ENCODE assay signal across 8 cellular contexts in the genomic region with DNA sequence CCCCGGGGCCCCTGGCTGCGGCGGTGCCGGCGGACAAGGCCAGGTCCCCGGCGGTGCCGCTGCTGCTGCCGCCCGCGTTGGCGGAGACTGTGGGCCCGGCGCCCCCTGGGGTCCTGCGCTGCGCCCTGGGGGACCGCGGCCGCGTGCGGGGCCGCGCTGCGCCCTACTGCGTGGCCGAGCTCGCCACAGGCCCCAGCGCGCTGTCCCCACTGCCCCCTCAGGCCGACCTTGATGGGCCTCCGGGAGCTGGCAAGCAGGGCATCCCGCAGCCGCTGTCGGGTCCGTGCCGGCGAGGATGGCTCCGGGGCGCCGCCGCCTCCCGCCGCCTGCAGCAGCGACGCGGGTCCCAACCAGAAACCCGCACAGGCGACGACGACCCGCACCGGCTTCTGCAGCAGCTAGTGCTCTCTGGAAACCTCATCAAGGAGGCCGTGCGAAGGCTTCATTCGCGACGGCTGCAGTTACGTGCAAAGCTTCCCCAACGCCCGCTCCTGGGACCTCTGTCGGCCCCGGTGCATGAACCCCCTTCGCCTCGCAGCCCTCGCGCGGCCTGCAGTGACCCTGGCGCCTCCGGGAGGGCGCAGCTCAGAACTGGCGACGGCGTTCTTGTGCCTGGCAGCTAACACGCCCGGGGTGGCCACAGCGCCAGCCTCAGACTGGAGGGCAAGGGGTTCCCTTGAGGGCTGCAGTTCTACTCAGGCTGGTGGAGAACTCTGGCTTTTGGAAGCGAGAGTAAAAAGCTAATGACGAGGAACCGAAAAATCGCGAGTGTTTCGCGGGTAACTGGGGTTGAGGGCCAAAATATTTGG. TPM values are rescaled to one million over a fixed set of nuclear protein-coding genes. Genes with fewer than 3 reads are reported as not detected.
A peak's percentile ranks its signal among the peaks of the same experiment; 100 is the strongest.
DNase-seq lines count a peak whose midpoint lies in the region; ATAC-seq, FAIRE-seq and TF ChIP-seq lines count a peak whose summit lies in the region.

No MANE protein-coding gene starts in this region.

- peak overlapping the region; percentile 99 for H3K9ac ChIP-seq in keratinocyte (ENCODE audit: control insufficient read depth, extremely low read depth, insufficient read depth, low read length)

- H3K27ac ChIP-seq in HL-60 (replicated peaks) (peak overlapping the region; percentile 83), WERI-Rb-1 (no peak overlapping the region), keratinocyte (ENCODE audit: control insufficient read depth, insufficient read depth, low read length) (no peak overlapping the region)

- H3K27me3 ChIP-seq in HL-60 (ENCODE audit: insufficient read depth, poor library complexity, severe bottlenecking) (no peaks in the 10 kb centered on the region), WERI-Rb-1 (ENCODE audit: insufficient read depth, low read depth, severe bottlenecking) (no peaks in the 10 kb centered on the region), bronchial epithelial cell (ENCODE audit: control insufficient read depth, insufficient read depth, low read length) (no peaks in the 10 kb centered on the region), keratinocyte (ENCODE audit: control insufficient read depth, extremely low read depth, insufficient read depth, low read length) (peaks cover 10% of the 10 kb centered on the region)

- peak; percentile 40 for ATAC-seq in GM19324 (IDR thresholded peaks at IDR 0.05; ENCODE audit: low FRiP score, unreplicated experiment)

- H3K4me1 ChIP-seq in keratinocyte (ENCODE audit: control insufficient read depth, extremely low read depth, insufficient read depth, low read length), result peaks cover 11% of the 10 kb centered on the region

- no peak for FAIRE-seq in bronchial epithelial cell (lab: Jason Lieb, UNC)
- no peak for FAIRE-seq in keratinocyte (lab: Jason Lieb, UNC)
- no peak for FAIRE-seq in GM19239 (lab: Jason Lieb, UNC)

- no peaks in the 10 kb centered on the region for H3K9me1 ChIP-seq in keratinocyte (ENCODE audit: control insufficient read depth, extremely low read depth, insufficient read depth, low read length)

- H3K4me3 ChIP-seq in HL-60 (replicated peaks; ENCODE audit: insufficient read depth, low read length) (peak overlapping the region; percentile 59), WERI-Rb-1 (ENCODE audit: low read depth, low read length) (peak overlapping the region; percentile 46), bronchial epithelial cell (ENCODE audit: low read depth, low read length) (peak overlapping the region; percentile 76), keratinocyte (ENCODE audit: control insufficient read depth in 2 of 3, extremely low read depth in 1 of 3, insufficient read depth in 2 of 3, low read depth in 1 of 3, low read length in 3 of 3) (peak overlapping the region; percentile 70 to 80 (median 79))

- no peaks in the 10 kb centered on the region; the same call in 1 of the 2 replicates for H3K36me3 ChIP-seq in WERI-Rb-1
- H3K36me3 ChIP-seq in bronchial epithelial cell (ENCODE audit: control insufficient read depth, insufficient read depth, low read length), result no peaks in the 10 kb centered on the region
- H3K36me3 ChIP-seq in keratinocyte (ENCODE audit: control insufficient read depth in 2 of 2, extremely low read depth in 1 of 2, insufficient read depth in 2 of 2, low read length in 2 of 2), result no peaks in the 10 kb centered on the region

- peak overlapping the region; percentile 96 for H3K4me2 ChIP-seq in keratinocyte (ENCODE audit: control insufficient read depth, extremely low read depth, insufficient read depth, low read depth, low read length)

- no peaks in the 10 kb centered on the region for H3K79me2 ChIP-seq in keratinocyte (ENCODE audit: control insufficient read depth, insufficient read depth, low read length)

- H3K9me3 ChIP-seq in WERI-Rb-1 (ENCODE audit: severe bottlenecking) (no peaks in the 10 kb centered on the region), keratinocyte (ENCODE audit: control insufficient read depth, low read depth, low read length) (no peaks in the 10 kb centered on the region)

- no peaks in the 10 kb centered on the region for H4K20me1 ChIP-seq in keratinocyte (ENCODE audit: control insufficient read depth, extremely low read depth, insufficient read depth, low read length)

- H2AFZ ChIP-seq in keratinocyte (ENCODE audit: control insufficient read depth, low read length), result peak overlapping the region; percentile 70

- DNase-seq in Ammon's horn (ENCODE audit: low spot score), result peak; percentile 65
- DNase-seq in HL-60 (ENCODE audit: low read depth in 1 of 2, low spot score in 1 of 2), result peak in 1 of 2 experiments; percentile 82
- peak; percentile 61 for DNase-seq in WERI-Rb-1
- DNase-seq in bronchial epithelial cell (ENCODE audit: low read depth), result peak; percentile 7
- no peak for DNase-seq in keratinocyte (ENCODE audit: low read depth, low spot score)
- peak; percentile 43 for DNase-seq in stimulated activated CD4-positive, alpha-beta T cell treated with anti-CD3 and anti-CD28 coated beads, Interleukin-15, amount 100 ng/mL, for 1 hour (ENCODE audit: low read depth in 1 of 2, low spot score in 1 of 2)
- no peak for DNase-seq in GM19239 (ENCODE audit: insufficient read length, low spot score)

- dilution Hi-C loops in keratinocyte (cut with MboI; ENCODE audit: extremely low pct_ligation_motif_present, low sequenced_read_pairs), result no loop called here

- TF ChIP-seq CTCF in HL-60 (IDR thresholded peaks at IDR 0.05; ENCODE audit: insufficient read depth, low read length), result no peak
- 0 out of 2 replicates have a peak, but pooled peaks have one; percentile 0 for TF ChIP-seq CTCF in WERI-Rb-1 (IDR thresholded peaks at IDR 0.05; ENCODE audit: low read depth, low read length)
- no peak for TF ChIP-seq CTCF in bronchial epithelial cell (IDR thresholded peaks at IDR 0.05; ENCODE audit: insufficient read depth, low read length, severe bottlenecking)
- TF ChIP-seq CTCF in keratinocyte (optimal IDR thresholded peaks at IDR 0.05 in 1 of 3, IDR thresholded peaks at IDR 0.05 in 1 of 3, conservative IDR thresholded peaks at IDR 0.05 in 1 of 3; ENCODE audit: extremely low read depth in 1 of 3, insufficient read depth in 2 of 3, low read length in 3 of 3), result peak in 1 of 3 experiments; percentile 24

RNA-seq across cellular contexts. Expression of a gene that starts 0.8 kb away (rescaled TPM):
- 1.5 and 1.6 TPM in 2 replicates for total RNA-seq in bronchial epithelial cell
- 0.34 to 0.79 TPM (median 0.50 TPM) in 3 replicates for polyA plus RNA-seq in keratinocyte
- 0.36 TPM for polyA plus RNA-seq in keratinocyte (2011; ENCODE audit: low read depth)
- polyA plus RNA-seq in keratinocyte (2011; cell fraction: cytosol; rRNA removed), result 0.24 and 0.39 TPM in 2 replicates
- polyA plus RNA-seq in keratinocyte (2011; cell fraction: nucleus; rRNA removed), result 0.45 and 0.60 TPM in 2 replicates
- polyA plus RNA-seq in keratinocyte (2012; ENCODE audit: low replicate concordance), result 0.69 and 1.0 TPM in 2 replicates
- 0.13 to 0.40 TPM (median 0.22 TPM) in 3 replicates for polyA minus RNA-seq in keratinocyte
- not detected for polyA minus RNA-seq in keratinocyte (2011; cell fraction: cytosol; rRNA and poly(A)+ RNA removed)
- 0.39 and 0.95 TPM in 2 replicates for polyA minus RNA-seq in keratinocyte (2011; cell fraction: nucleus; rRNA and poly(A)+ RNA removed)

RNA-seq across cellular contexts. Expression of a gene that starts 14.7 kb away (rescaled TPM):
- total RNA-seq in bronchial epithelial cell, result 8.2 and 11.3 TPM in 2 replicates
- 3.8 to 5.5 TPM (median 5.0 TPM) in 3 replicates for polyA plus RNA-seq in keratinocyte
- 6.1 TPM for polyA plus RNA-seq in keratinocyte (2011; ENCODE audit: low read depth)
- polyA plus RNA-seq in keratinocyte (2011; cell fraction: cytosol; rRNA removed), result 3.2 and 3.8 TPM in 2 replicates
- 4.3 and 4.9 TPM in 2 replicates for polyA plus RNA-seq in keratinocyte (2011; cell fraction: nucleus; rRNA removed)
- polyA plus RNA-seq in keratinocyte (2012; ENCODE audit: low replicate concordance), result 4.0 and 7.8 TPM in 2 replicates
- 1.0 to 2.6 TPM (median 2.3 TPM) in 3 replicates for polyA minus RNA-seq in keratinocyte
- 4.0 TPM for polyA minus RNA-seq in keratinocyte (2011; cell fraction: cytosol; rRNA and poly(A)+ RNA removed)
- polyA minus RNA-seq in keratinocyte (2011; cell fraction: nucleus; rRNA and poly(A)+ RNA removed), result 1.7 and 2.5 TPM in 2 replicates

RNA-seq across cellular contexts. Expression of a gene that starts 27.4 kb away (rescaled TPM):
- total RNA-seq in bronchial epithelial cell, result 4.7 and 6.7 TPM in 2 replicates
- polyA plus RNA-seq in keratinocyte, result 2.9 to 7.5 TPM (median 5.0 TPM) in 3 replicates
- 0.75 TPM for polyA plus RNA-seq in keratinocyte (2011; ENCODE audit: low read depth)
- 1.8 and 3.3 TPM in 2 replicates for polyA plus RNA-seq in keratinocyte (2011; cell fraction: cytosol; rRNA removed)
- polyA plus RNA-seq in keratinocyte (2011; cell fraction: nucleus; rRNA removed), result 3.9 and 4.6 TPM in 2 replicates
- polyA plus RNA-seq in keratinocyte (2012; ENCODE audit: low replicate concordance), result 1.7 and 4.2 TPM in 2 replicates
- polyA minus RNA-seq in keratinocyte, result 0.98 to 7.6 TPM (median 5.3 TPM) in 3 replicates
- 1.5 TPM for polyA minus RNA-seq in keratinocyte (2011; cell fraction: cytosol; rRNA and poly(A)+ RNA removed)
- polyA minus RNA-seq in keratinocyte (2011; cell fraction: nucleus; rRNA and poly(A)+ RNA removed), result 1.7 and 3.5 TPM in 2 replicates

Comparison
In these comparisons a context has a peak if more than half of its experiments do, and no peak if none do; other contexts are left out.
1. DNase-seq: peak in Ammon's horn (single experiment), WERI-Rb-1 (single experiment), bronchial epithelial cell (single experiment) and stimulated activated CD4-positive, alpha-beta T cell treated with anti-CD3 and anti-CD28 coated beads, Interleukin-15, amount 100 ng/mL, for 1 hour (2 of 2); none in keratinocyte (single experiment) and GM19239 (single experiment).
2. Peak in every context shown above with its lines, with median percentiles within 50 percentile points of each other: H3K4me3 ChIP-seq.